In the genomic region with DNA sequence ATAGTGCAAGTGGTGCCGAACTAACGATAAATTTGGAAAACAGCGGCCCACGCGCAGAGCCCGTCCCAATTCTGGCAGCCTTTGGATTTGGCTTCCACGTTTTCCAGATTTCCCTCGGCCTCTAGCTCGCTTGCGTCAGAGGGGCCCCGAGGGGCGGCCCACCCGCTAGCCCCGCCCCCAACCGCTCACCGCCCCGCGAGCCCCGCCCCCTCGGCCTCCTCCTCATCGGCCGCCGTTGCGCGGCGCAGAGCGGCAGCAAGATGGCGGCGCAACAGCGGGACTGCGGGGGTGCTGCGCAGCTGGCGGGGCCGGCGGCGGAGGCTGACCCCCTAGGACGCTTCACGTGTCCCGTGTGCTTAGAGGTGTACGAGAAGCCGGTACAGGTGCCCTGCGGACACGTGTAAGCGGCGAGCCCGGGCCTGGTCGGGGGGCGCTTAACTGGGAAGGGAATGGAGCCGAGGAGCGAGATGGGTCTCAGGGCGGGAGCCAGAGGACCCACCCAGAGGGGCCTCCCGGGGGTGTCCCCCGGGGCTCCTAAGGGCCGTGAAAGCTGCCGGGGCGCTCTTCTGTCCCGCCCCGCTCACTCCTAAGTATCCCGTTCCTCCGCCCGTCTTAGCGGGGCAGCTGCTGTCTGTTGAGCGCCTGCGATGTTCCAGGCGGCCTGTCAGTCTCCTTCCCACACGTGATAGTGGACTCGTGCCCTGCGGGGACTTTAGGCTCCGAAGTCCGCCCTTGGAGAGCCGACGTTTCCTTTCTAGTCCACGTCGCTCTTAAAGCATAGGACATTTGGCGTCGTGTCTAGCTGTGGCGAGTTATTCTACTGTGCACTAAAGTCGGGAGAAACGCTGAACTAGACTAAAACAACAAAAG, we compare ENCODE assay signal across 7 cellular contexts. TPM values are rescaled to one million over a fixed set of nuclear protein-coding genes. Genes with fewer than 3 reads are reported as not detected.
DNase-seq lines count a peak whose midpoint lies in the region; ATAC-seq and TF ChIP-seq lines count a peak whose summit lies in the region.

A gene with protein sequence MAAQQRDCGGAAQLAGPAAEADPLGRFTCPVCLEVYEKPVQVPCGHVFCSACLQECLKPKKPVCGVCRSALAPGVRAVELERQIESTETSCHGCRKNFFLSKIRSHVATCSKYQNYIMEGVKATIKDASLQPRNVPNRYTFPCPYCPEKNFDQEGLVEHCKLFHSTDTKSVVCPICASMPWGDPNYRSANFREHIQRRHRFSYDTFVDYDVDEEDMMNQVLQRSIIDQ (plus strand): TSS at position 245 of the 870 bp plus-strand sequence. CDS start 16 bp downstream, at position 261.

- H3K27ac ChIP-seq in WERI-Rb-1 (peak within 1 kb of the TSS; percentile 84), skeletal muscle tissue (ENCODE audit: low read depth, low read length) (peak within 1 kb of the TSS; percentile 98)

- H3K4me3 ChIP-seq in WERI-Rb-1 (ENCODE audit: low read depth, low read length) (peak within 1 kb of the TSS; percentile 86), iPS-18c (ENCODE audit: insufficient read depth, low read depth, low read length) (peak within 1 kb of the TSS; percentile 93), skeletal muscle tissue (ENCODE audit: low read length in 3 of 3) (peak within 1 kb of the TSS; percentile 76 to 90 (median 81))

- H3K36me3 ChIP-seq in WERI-Rb-1: peaks cover 30% of the 10 kb centered on the region
- H3K36me3 ChIP-seq in skeletal muscle tissue (ENCODE audit: control insufficient read depth in 3 of 3, insufficient read depth in 3 of 3, low read length in 3 of 3): peaks cover 3 to 10% (median 7%) of the 10 kb centered on the region in 3 donors

- H3K9ac ChIP-seq in skeletal muscle tissue (ENCODE audit: low read depth in 1 of 3, low read length in 3 of 3): peak within 1 kb of the TSS; percentile 93 to 100 (median 99)

- ATAC-seq in GM18517 (IDR thresholded peaks at IDR 0.05; ENCODE audit: unreplicated experiment) (peak; percentile 68), HG03039 (IDR thresholded peaks at IDR 0.05; ENCODE audit: unreplicated experiment) (peak; percentile 63)

- H3K4me1 ChIP-seq in skeletal muscle tissue (ENCODE audit: control insufficient read depth in 3 of 3, insufficient read depth in 3 of 3, low read length in 3 of 3): peaks cover 41 to 44% (median 43%) of the 10 kb centered on the region in 3 donors

- no peak for TF ChIP-seq CTCF in WERI-Rb-1 (IDR thresholded peaks at IDR 0.05; ENCODE audit: low read depth, low read length)

- in situ Hi-C loops in T47D (cut with HindIII; ENCODE audit: low pct_unique_long_range_greater_than_20kb, low sequenced_read_pairs): no loop called here

- H3K9me3 ChIP-seq in WERI-Rb-1 (ENCODE audit: severe bottlenecking): peaks cover 3% of the 10 kb centered on the region
- no peaks in the 10 kb centered on the region for H3K9me3 ChIP-seq in iPS-18c (ENCODE audit: control insufficient read depth, insufficient read depth, low read length)
- no peaks in the 10 kb centered on the region for H3K9me3 ChIP-seq in skeletal muscle tissue (ENCODE audit: control insufficient read depth in 3 of 3, low read length in 3 of 3)

- H3K27me3 ChIP-seq in WERI-Rb-1 (ENCODE audit: insufficient read depth, low read depth, severe bottlenecking) (no peaks in the 10 kb centered on the region), skeletal muscle tissue (ENCODE audit: control insufficient read depth in 3 of 3, insufficient read depth in 3 of 3, low read length in 3 of 3) (no peaks in the 10 kb centered on the region)

- peak; percentile 88 for DNase-seq in NCI-H2196 treated with DMSO at 0.1 percent for 48 hours (lab: John Stamatoyannopoulos, UW; ENCODE audit: unreplicated experiment)
- peak; percentile 86 for DNase-seq in WERI-Rb-1
- peak; percentile 77 to 96 for DNase-seq in T47D (ENCODE audit: low read depth in 1 of 2, low spot score in 1 of 2)

RNA-seq across cellular contexts. Expression of the gene that starts here (rescaled TPM):
- total RNA-seq in skeletal muscle tissue: 35.0 TPM

Comparison
In these comparisons a context has a peak if more than half of its experiments do, and no peak if none do; other contexts are left out.
1. Peak in every context shown above with its lines: DNase-seq, ATAC-seq, H3K4me3 ChIP-seq and H3K27ac ChIP-seq.